9 cellular contexts compared by ENCODE assay signal in genomic region chrX:66046612-66047235, GRCh38. TPM values are rescaled to one million over a fixed set of nuclear protein-coding genes. Genes with fewer than 3 reads are reported as not detected.
A peak's percentile ranks its signal among the peaks of the same experiment; 100 is the strongest.
DNase-seq lines count a peak whose midpoint lies in the region; ATAC-seq, FAIRE-seq and TF ChIP-seq lines count a peak whose summit lies in the region.
"Had no signal": no experiment of that assay in that cellular context is flagged by ENCODE, and none has a peak within 500 bp of the region (broad histone marks: within the 10 kb centered on the region; RNA-seq: fewer than 3 reads in every experiment).

No MANE protein-coding gene starts in this region.

- H2AFZ ChIP-seq in MM.1S (ENCODE audit: low read length): no peak overlapping the region

- H4K20me1 ChIP-seq in MM.1S (ENCODE audit: insufficient read depth, low read length): no peaks in the 10 kb centered on the region

- H3K27me3 Mint-ChIP-seq in central memory CD8-positive, alpha-beta T cell: no peaks in the 10 kb centered on the region

- peak overlapping the region; percentile 56; the same call in 1 of the 2 replicates for H3K27ac ChIP-seq in MM.1S (ENCODE audit: low read length)
- H3K27ac ChIP-seq in substantia nigra (ENCODE audit: low read depth, low read length, poor library complexity, severe bottlenecking): no peak overlapping the region

- peak overlapping the region; percentile 36 for H3K4me3 Mint-ChIP-seq in central memory CD8-positive, alpha-beta T cell

- H3K9me3 ChIP-seq in MM.1S (replicated peaks; ENCODE audit: insufficient read depth, low read length): no peaks in the 10 kb centered on the region

- H3K36me3 Mint-ChIP-seq in central memory CD8-positive, alpha-beta T cell (ENCODE audit: insufficient read depth): peaks cover 3% of the 10 kb centered on the region

- H3K36me3 ChIP-seq in MM.1S (replicated peaks; ENCODE audit: insufficient read depth, low read length): no peaks in the 10 kb centered on the region

- no peak overlapping the region for H3K9ac ChIP-seq in MM.1S (ENCODE audit: low read length)

- FAIRE-seq in GM12892 (lab: Jason Lieb, UNC): peak; percentile 91
- FAIRE-seq: H1 had no signal

- TF ChIP-seq CTCF in MM.1S (IDR thresholded peaks at IDR 0.05; ENCODE audit: low read length) (no peak), omental fat pad (IDR thresholded peaks at IDR 0.05) (no peak)

- no peaks in the 10 kb centered on the region for H3K9me3 Mint-ChIP-seq in central memory CD8-positive, alpha-beta T cell

- DNase-seq in GM12892 (ENCODE audit: insufficient read length) (peak; percentile 15), MM.1S (peak; percentile 67), omental fat pad (ENCODE audit: low spot score) (no peak), kidney glomerular epithelial cell (lab: John Stamatoyannopoulos, UW) (no peak), iPS-NIHi7 (ENCODE audit: extremely low spot score) (no peak), substantia nigra (lab: John Stamatoyannopoulos, UW) (no peak)
- DNase-seq in central memory CD8-positive, alpha-beta T cell (ENCODE audit: low spot score in 2 of 2): no peak

- no peaks in the 10 kb centered on the region for H3F3A ChIP-seq in MM.1S (ENCODE audit: insufficient read depth, low read length)

- TF ChIP-seq POLR2A in GM12892 (IDR thresholded peaks at IDR 0.05; ENCODE audit: low read depth, low read length): no peak

- no peaks in the 10 kb centered on the region for H3K9me2 ChIP-seq in MM.1S (replicated peaks; ENCODE audit: insufficient read depth, low read length)

- no peaks in the 10 kb centered on the region for H3K27me3 ChIP-seq in MM.1S (replicated peaks; ENCODE audit: insufficient read depth, low read length)

- H3K4me1 ChIP-seq in MM.1S (ENCODE audit: low read length): peaks cover 19% of the 10 kb centered on the region

- H3K27ac Mint-ChIP-seq in central memory CD8-positive, alpha-beta T cell (ENCODE audit: low read depth): peak overlapping the region; percentile 79

- H3K4me1 Mint-ChIP-seq in central memory CD8-positive, alpha-beta T cell: peaks cover 35% of the 10 kb centered on the region

- H3K79me2 ChIP-seq in MM.1S (ENCODE audit: low read length): no peaks in the 10 kb centered on the region

- H3K4me2 ChIP-seq in MM.1S (ENCODE audit: low read depth, low read length): peak overlapping the region; percentile 24; the same call in 1 of the 2 replicates

- no peak overlapping the region for H3K4me3 ChIP-seq in MM.1S (ENCODE audit: low read length)

- ATAC-seq in GM21717 (IDR thresholded peaks at IDR 0.05; ENCODE audit: unreplicated experiment): peak; percentile 86
- ATAC-seq in central memory CD8-positive, alpha-beta T cell (replicated peaks; ENCODE audit: extremely low read depth, poor library complexity, severe bottlenecking): peak; percentile 85
- ATAC-seq in omental fat pad (ENCODE audit: low FRiP score): no peak

RNA-seq across cellular contexts. Expression of gene VSIG4, which starts 6.8 kb away (rescaled TPM):
- not detected for polyA plus RNA-seq in GM12892 (2012; ENCODE audit: missing spikeins)
- total RNA-seq in omental fat pad: 100 to 1,000 TPM; 269 to 755 (median 401) TPM
- total RNA-seq: H1 had no signal
- polyA plus RNA-seq: H1 had no signal

Comparison
In these comparisons a context has a peak if more than half of its experiments do, and no peak if none do; other contexts are left out.
1. DNase-seq: peak in GM12892 (single experiment) and MM.1S (single experiment); none in central memory CD8-positive, alpha-beta T cell (0 of 2), omental fat pad (single experiment), kidney glomerular epithelial cell (single experiment), iPS-NIHi7 (single experiment) and substantia nigra (0 of 49).